ENCODE assay signal across 23 cellular contexts in the genomic region with DNA sequence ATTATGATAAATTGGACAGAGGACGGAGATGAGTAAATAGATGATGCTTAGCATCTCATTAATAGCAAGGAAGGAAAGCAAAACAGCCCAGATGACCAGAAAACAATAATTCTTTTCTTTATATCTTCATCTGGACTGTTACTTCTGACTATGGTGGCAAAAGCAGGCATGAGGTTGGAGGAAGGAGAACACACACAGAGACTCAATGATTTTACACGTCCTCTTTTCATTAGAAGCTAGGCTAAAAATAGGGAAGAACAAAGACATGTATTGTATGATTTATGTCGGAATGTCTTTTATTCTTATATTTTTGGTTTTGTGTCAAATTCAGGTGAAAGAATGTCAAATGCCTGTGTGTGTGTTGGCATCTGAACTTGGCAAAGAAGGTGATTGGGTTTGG.
"Had no signal": no experiment of that assay in that cellular context is flagged by ENCODE, and none has a peak within 500 bp of the region (broad histone marks: within the 10 kb centered on the region; RNA-seq: fewer than 3 reads in every experiment).

No MANE protein-coding gene starts in this region.

- H3K9me3 Mint-ChIP-seq: stimulated activated effector memory CD8-positive, alpha-beta T cell treated with anti-CD3 and anti-CD28 coated beads, Interleukin-12 subunit alpha, Interleukin-12 subunit beta, amount 100 ng/mL, for 72 hours; stimulated activated memory B cell treated with anti-CD40 and anti-IgM and Interleukin-4, amounts not matched to agents 10 μg/mL and 1 μg/mL and 100 μg/mL, for 72 hours; stimulated activated naive B cell treated with anti-CD40 and anti-IgM and Interleukin-4, amounts not matched to agents 10 μg/mL and 1 μg/mL and 100 μg/mL, for 72 hours; stimulated activated naive CD8-positive, alpha-beta T cell treated with anti-CD3 and anti-CD28 coated beads, Interleukin-15, amount 100 ng/mL, for 72 hours; stimulated activated naive CD8-positive, alpha-beta T cell treated with anti-CD3 and anti-CD28 coated beads, Interleukin-15, Interleukin-2, amounts not matched to agents 100 ng/mL and 50 ng/mL, for 24 hours; type B pancreatic cell had no signal

- DNase-seq: stimulated activated CD4-positive, alpha-beta T cell treated with anti-CD3 and anti-CD28 coated beads, Interleukin-2, amount 100 ng/mL, for 48 hours; stimulated activated CD4-positive, alpha-beta T cell treated with anti-CD3 and anti-CD28 coated beads, Interleukin-4, amount 100 ng/mL, for 1 hour; stimulated activated CD4-positive, alpha-beta T cell treated with anti-CD3 and anti-CD28 coated beads, Interleukin-4, amount 100 ng/mL, for 24 hours; stimulated activated CD4-positive, alpha-beta T cell treated with anti-CD3 and anti-CD28 coated beads, Interleukin-4, amount 100 ng/mL, for 4 hours; stimulated activated CD8-positive, alpha-beta memory T cell treated with anti-CD3 and anti-CD28 coated beads, Interleukin-4, amount 100 ng/mL, for 48 hours; stimulated activated naive B cell treated with anti-CD40 and anti-IgM and Interleukin-4, amounts not matched to agents 10 μg/mL and 1 μg/mL and 100 μg/mL, for 72 hours; stimulated activated naive CD4-positive, alpha-beta T cell; stimulated activated naive CD4-positive, alpha-beta T cell treated with Interleukin-2 at 50 U/mL for 16 hours; stimulated activated naive CD8-positive, alpha-beta T cell treated with anti-CD3 and anti-CD28 coated beads, Interleukin-15, amount 100 ng/mL, for 72 hours; stomach; substantia nigra; testis; thyroid gland; tibial artery; transverse colon; trophoblast cell; upper lobe of left lung; upper lobe of right lung; uterus had no signal

- ATAC-seq: stimulated activated effector memory CD8-positive, alpha-beta T cell treated with anti-CD3 and anti-CD28 coated beads, Interleukin-12 subunit alpha, Interleukin-12 subunit beta, amount 100 ng/mL, for 72 hours; stimulated activated memory B cell treated with anti-CD40 and anti-IgM and Interleukin-4, amounts not matched to agents 10 μg/mL and 1 μg/mL and 100 μg/mL, for 72 hours; stimulated activated naive B cell treated with anti-CD40 and anti-IgM and Interleukin-4, amounts not matched to agents 10 μg/mL and 1 μg/mL and 100 μg/mL, for 72 hours; stimulated activated naive CD8-positive, alpha-beta T cell treated with anti-CD3 and anti-CD28 coated beads, Interleukin-15, amount 100 ng/mL, for 72 hours; upper lobe of right lung had no signal

- H3K4me3 Mint-ChIP-seq: stimulated activated effector memory CD8-positive, alpha-beta T cell treated with anti-CD3 and anti-CD28 coated beads, Interleukin-12 subunit alpha, Interleukin-12 subunit beta, amount 100 ng/mL, for 72 hours; stimulated activated memory B cell treated with anti-CD40 and anti-IgM and Interleukin-4, amounts not matched to agents 10 μg/mL and 1 μg/mL and 100 μg/mL, for 72 hours; stimulated activated naive B cell treated with anti-CD40 and anti-IgM and Interleukin-4, amounts not matched to agents 10 μg/mL and 1 μg/mL and 100 μg/mL, for 72 hours; stimulated activated naive CD8-positive, alpha-beta T cell treated with anti-CD3 and anti-CD28 coated beads, Interleukin-15, amount 100 ng/mL, for 72 hours; stimulated activated naive CD8-positive, alpha-beta T cell treated with anti-CD3 and anti-CD28 coated beads, Interleukin-15, Interleukin-2, amounts not matched to agents 100 ng/mL and 50 ng/mL, for 24 hours; type B pancreatic cell had no signal

- H3K36me3 Mint-ChIP-seq: stimulated activated effector memory CD8-positive, alpha-beta T cell treated with anti-CD3 and anti-CD28 coated beads, Interleukin-12 subunit alpha, Interleukin-12 subunit beta, amount 100 ng/mL, for 72 hours; stimulated activated memory B cell treated with anti-CD40 and anti-IgM and Interleukin-4, amounts not matched to agents 10 μg/mL and 1 μg/mL and 100 μg/mL, for 72 hours; stimulated activated naive B cell treated with anti-CD40 and anti-IgM and Interleukin-4, amounts not matched to agents 10 μg/mL and 1 μg/mL and 100 μg/mL, for 72 hours; type B pancreatic cell had no signal

- H3K27me3 Mint-ChIP-seq: stimulated activated memory B cell treated with anti-CD40 and anti-IgM and Interleukin-4, amounts not matched to agents 10 μg/mL and 1 μg/mL and 100 μg/mL, for 72 hours; stimulated activated naive B cell treated with anti-CD40 and anti-IgM and Interleukin-4, amounts not matched to agents 10 μg/mL and 1 μg/mL and 100 μg/mL, for 72 hours; stimulated activated naive CD8-positive, alpha-beta T cell treated with anti-CD3 and anti-CD28 coated beads, Interleukin-15, amount 100 ng/mL, for 72 hours; stimulated activated naive CD8-positive, alpha-beta T cell treated with anti-CD3 and anti-CD28 coated beads, Interleukin-15, Interleukin-2, amounts not matched to agents 100 ng/mL and 50 ng/mL, for 24 hours; type B pancreatic cell had no signal

- H3K4me1 Mint-ChIP-seq: stimulated activated effector memory CD8-positive, alpha-beta T cell treated with anti-CD3 and anti-CD28 coated beads, Interleukin-12 subunit alpha, Interleukin-12 subunit beta, amount 100 ng/mL, for 72 hours; stimulated activated memory B cell treated with anti-CD40 and anti-IgM and Interleukin-4, amounts not matched to agents 10 μg/mL and 1 μg/mL and 100 μg/mL, for 72 hours; stimulated activated naive CD8-positive, alpha-beta T cell treated with anti-CD3 and anti-CD28 coated beads, Interleukin-15, amount 100 ng/mL, for 72 hours had no signal

- H3K27ac Mint-ChIP-seq: stimulated activated effector memory CD8-positive, alpha-beta T cell treated with anti-CD3 and anti-CD28 coated beads, Interleukin-12 subunit alpha, Interleukin-12 subunit beta, amount 100 ng/mL, for 72 hours; stimulated activated memory B cell treated with anti-CD40 and anti-IgM and Interleukin-4, amounts not matched to agents 10 μg/mL and 1 μg/mL and 100 μg/mL, for 72 hours; stimulated activated naive B cell treated with anti-CD40 and anti-IgM and Interleukin-4, amounts not matched to agents 10 μg/mL and 1 μg/mL and 100 μg/mL, for 72 hours; stimulated activated naive CD8-positive, alpha-beta T cell treated with anti-CD3 and anti-CD28 coated beads, Interleukin-15, amount 100 ng/mL, for 72 hours; stimulated activated naive CD8-positive, alpha-beta T cell treated with anti-CD3 and anti-CD28 coated beads, Interleukin-15, Interleukin-2, amounts not matched to agents 100 ng/mL and 50 ng/mL, for 24 hours; type B pancreatic cell had no signal
